In genomic region chr17:15343749-15344148, GRCh38 we compare ENCODE assay signal across 1 cellular context.
TF ChIP-seq lines count a peak whose summit lies in the region.

No MANE protein-coding gene starts in this region.

TF ChIP-seq in K562, 482 proteins besides CTCF, POLR2A, EP300 and RAD21 (continued from another document):
- TF ChIP-seq, protein P1, sequence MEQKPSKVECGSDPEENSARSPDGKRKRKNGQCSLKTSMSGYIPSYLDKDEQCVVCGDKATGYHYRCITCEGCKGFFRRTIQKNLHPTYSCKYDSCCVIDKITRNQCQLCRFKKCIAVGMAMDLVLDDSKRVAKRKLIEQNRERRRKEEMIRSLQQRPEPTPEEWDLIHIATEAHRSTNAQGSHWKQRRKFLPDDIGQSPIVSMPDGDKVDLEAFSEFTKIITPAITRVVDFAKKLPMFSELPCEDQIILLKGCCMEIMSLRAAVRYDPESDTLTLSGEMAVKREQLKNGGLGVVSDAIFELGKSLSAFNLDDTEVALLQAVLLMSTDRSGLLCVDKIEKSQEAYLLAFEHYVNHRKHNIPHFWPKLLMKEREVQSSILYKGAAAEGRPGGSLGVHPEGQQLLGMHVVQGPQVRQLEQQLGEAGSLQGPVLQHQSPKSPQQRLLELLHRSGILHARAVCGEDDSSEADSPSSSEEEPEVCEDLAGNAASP (IDR thresholded peaks at IDR 0.05): no peak
- peak; percentile 72 for TF ChIP-seq EGR1 (conservative IDR thresholded peaks at IDR 0.05)
- peak; percentile 29 for TF ChIP-seq MEIS2 (IDR thresholded peaks at IDR 0.05; ENCODE audit: partially characterized antibody)
